Comparison of ENCODE assay signal across 8 cellular contexts in the genomic region with DNA sequence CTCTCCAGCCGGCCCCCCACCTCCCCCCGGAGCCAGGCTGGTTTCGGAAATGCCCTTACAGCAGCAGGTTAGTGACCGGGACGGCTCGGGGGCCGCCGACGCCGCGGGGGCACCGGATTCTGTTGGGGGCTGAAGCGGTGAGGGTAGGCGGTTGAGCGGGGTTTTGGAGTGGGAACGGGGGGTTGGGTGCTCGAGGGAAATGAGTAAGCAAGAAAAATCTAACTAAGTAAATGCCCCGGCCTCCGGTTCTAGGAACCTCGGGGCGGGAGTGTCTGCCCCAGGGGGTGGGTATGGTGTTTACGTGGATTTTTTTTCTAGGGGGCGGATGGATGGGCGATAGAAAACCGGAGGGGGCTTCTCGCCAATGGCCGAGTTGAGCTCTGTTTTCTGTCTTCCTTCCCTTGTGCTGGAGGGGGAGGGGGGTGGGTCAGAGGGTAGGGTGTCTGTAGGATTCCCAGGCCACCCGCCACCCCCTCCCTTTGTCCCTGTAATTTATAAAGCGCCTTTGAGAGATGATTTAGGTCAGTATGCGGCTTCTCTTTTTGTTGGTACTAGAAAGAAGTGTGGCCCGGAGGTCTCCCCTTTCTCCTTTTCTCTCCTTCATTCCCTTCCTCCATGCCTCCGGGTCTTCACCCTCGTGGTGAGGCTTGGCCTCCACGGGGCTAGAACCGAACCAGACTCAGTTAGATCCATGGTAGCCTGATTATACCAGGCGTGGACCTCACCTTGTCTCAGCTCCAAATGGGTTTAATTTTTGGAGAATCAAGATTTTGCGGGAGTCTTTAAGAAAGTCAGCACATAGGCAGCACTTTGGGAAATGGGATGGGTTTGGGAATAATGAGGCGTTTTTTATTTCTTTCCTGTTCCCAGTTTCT. TPM values are rescaled to one million over a fixed set of nuclear protein-coding genes. Genes with fewer than 3 reads are reported as not detected.
DNase-seq lines count a peak whose midpoint lies in the region; ATAC-seq and TF ChIP-seq lines count a peak whose summit lies in the region.

No MANE protein-coding gene starts in this region.

- H3K27ac ChIP-seq in right lobe of liver = peak overlapping the region; percentile 62 to 93 (median 79)

- H3K27ac Mint-ChIP-seq in CD14-positive monocyte (peak overlapping the region; percentile 96 to 99 (median 98)), activated B cell treated with CpG ODN at 0.5 μM for 24 hours (peak overlapping the region; percentile 95)

- H3K27me3 Mint-ChIP-seq in CD14-positive monocyte (ENCODE audit: low read depth in 3 of 3) = peaks cover 0 to 4% (median 4%) of the 10 kb centered on the region in 3 donors
- H3K27me3 Mint-ChIP-seq in activated B cell treated with CpG ODN at 0.5 μM for 24 hours = no peaks in the 10 kb centered on the region

- TF ChIP-seq CTCF in CD14-positive monocyte (IDR thresholded peaks at IDR 0.05) (no peak), activated B cell treated with CpG ODN at 0.5 μM for 24 hours (IDR thresholded peaks at IDR 0.05) (no peak), cardiac fibroblast (IDR thresholded peaks at IDR 0.05; ENCODE audit: low read depth, low read length) (no peak), right lobe of liver (IDR thresholded peaks at IDR 0.05) (no peak)

- peaks cover 42% of the 10 kb centered on the region for H3K4me1 Mint-ChIP-seq in CD14-positive monocyte
- H3K4me1 Mint-ChIP-seq in activated B cell treated with CpG ODN at 0.5 μM for 24 hours = peaks cover 39% of the 10 kb centered on the region

- POLR2A ChIA-PET in activated B cell treated with CpG ODN at 0.5 μM for 24 hours (lab: Charles Lee) = interaction anchor here (0.6 to 3.0 kb wide), 12 partner anchors 13 to 1189 kb away, joined by 3 to 52 read pairs (median 5); a partner anchor contains a TSS

- no peaks in the 10 kb centered on the region for H3K9me3 Mint-ChIP-seq in CD14-positive monocyte
- H3K9me3 Mint-ChIP-seq in activated B cell treated with CpG ODN at 0.5 μM for 24 hours = no peaks in the 10 kb centered on the region

- intact Hi-C loops in CD14-positive monocyte (cut with micrococcal nuclease) = loop anchor here (5.0 to 10.0 kb wide), 6 partner anchors 38 to 128 kb away; a partner anchor contains a TSS
- intact Hi-C loops in activated B cell treated with CpG ODN at 0.5 μM for 24 hours (cut with micrococcal nuclease) = loop anchor here (1.0 to 10.0 kb wide), 7 partner anchors 24 to 1189 kb away; a partner anchor contains a TSS
- intact Hi-C loops in right lobe of liver (cut with DNase I) = no loop called here

- ATAC-seq in activated B cell treated with CpG ODN at 0.5 μM for 24 hours (ENCODE audit: low read depth) (peak; percentile 3), right lobe of liver (peak in 1 of 4 donors; percentile 0), HG03139 (IDR thresholded peaks at IDR 0.05; ENCODE audit: unreplicated experiment) (no peak)

- DNase-seq in CD14-positive monocyte (ENCODE audit: low spot score) (no peak), H4 (ENCODE audit: low spot score) (peak; percentile 24), NCI-H1105 treated with DMSO at 0.1 percent for 48 hours (lab: John Stamatoyannopoulos, UW) (peak; percentile 49), activated B cell treated with CpG ODN at 0.5 μM for 24 hours (no peak), cardiac fibroblast (ENCODE audit: low read depth in 2 of 2) (peak; percentile 63 to 74), right lobe of liver (no peak)
- peak; percentile 78 to 80 (median 79) for DNase-seq in stimulated activated CD4-positive, alpha-beta T cell treated with anti-CD3 and anti-CD28 coated beads, TNF-alpha, amount 100 ng/mL, for 4 hours (ENCODE audit: low read depth in 3 of 3)

- WGBS in right lobe of liver (ENCODE audit: insufficient coverage, low coverage, low lambda C conversion rate, missing lambda C conversion rate) = 2% methylated on average over 37 of the region's 38 CpGs

- H3K36me3 ChIP-seq in right lobe of liver = no peaks in the 10 kb centered on the region

- TF ChIP-seq POLR2A in right lobe of liver (IDR thresholded peaks at IDR 0.05) = no peak

- H3K9me3 ChIP-seq in right lobe of liver = no peaks in the 10 kb centered on the region

- no peaks in the 10 kb centered on the region for H3K4me1 ChIP-seq in right lobe of liver

- H3K36me3 Mint-ChIP-seq in CD14-positive monocyte = peaks cover 7 to 14% of the 10 kb centered on the region in 2 donors
- peaks cover 15% of the 10 kb centered on the region for H3K36me3 Mint-ChIP-seq in activated B cell treated with CpG ODN at 0.5 μM for 24 hours (ENCODE audit: low read depth)

- H3K27me3 ChIP-seq in right lobe of liver = no peaks in the 10 kb centered on the region

- H3K4me3 Mint-ChIP-seq in CD14-positive monocyte (peak overlapping the region; percentile 95 to 97), activated B cell treated with CpG ODN at 0.5 μM for 24 hours (peak overlapping the region; percentile 96)

- H3K4me3 ChIP-seq in cardiac fibroblast (replicated peaks in 1 of 2; ENCODE audit: low read depth in 2 of 2, low read length in 2 of 2) = peak overlapping the region; percentile 73 to 80
- peak overlapping the region; percentile 47 to 73 (median 71) for H3K4me3 ChIP-seq in right lobe of liver

- CTCF ChIA-PET in activated B cell treated with CpG ODN at 0.5 μM for 24 hours (lab: Charles Lee) = interaction anchor here (0.7 to 3.1 kb wide), 22 partner anchors 8 to 275 kb away, joined by 3 to 34 read pairs (median 4); a partner anchor contains a TSS

RNA-seq across cellular contexts. Expression of a gene that starts 2.3 kb away (rescaled TPM):
- polyA plus RNA-seq in CD14-positive monocyte = 1 to 10 TPM; 7.5 to 8.9 TPM
- 5.3 and 7.9 TPM in 2 replicates for total RNA-seq in H4 (2014; rRNA removed; shearing (Covaris generic))
- total RNA-seq in activated B cell treated with CpG ODN at 0.5 μM for 24 hours (14.0 and 15.6 TPM in 2 replicates), right lobe of liver (1 to 10 TPM; 1.1 to 6.3 (median 4.1) TPM)

Comparison
In these comparisons a context has a peak if more than half of its experiments do, and no peak if none do; other contexts are left out.
1. DNase-seq: peak in H4 (single experiment), NCI-H1105 treated with DMSO at 0.1 percent for 48 hours (single experiment), cardiac fibroblast (2 of 2) and stimulated activated CD4-positive, alpha-beta T cell treated with anti-CD3 and anti-CD28 coated beads, TNF-alpha, amount 100 ng/mL, for 4 hours (3 of 3); none in CD14-positive monocyte (single experiment), activated B cell treated with CpG ODN at 0.5 μM for 24 hours (single experiment) and right lobe of liver (0 of 3).
2. intact Hi-C loops: an anchor here in CD14-positive monocyte (5.0 to 10.0 kb wide) and activated B cell treated with CpG ODN at 0.5 μM for 24 hours (1.0 to 10.0 kb wide); none called in right lobe of liver.